ENCODE assay signal across 8 cellular contexts in genomic region chr9:134366223-134367031, GRCh38. TPM values are rescaled to one million over a fixed set of nuclear protein-coding genes. Genes with fewer than 3 reads are reported as not detected.
A peak's percentile ranks its signal among the peaks of the same experiment; 100 is the strongest.
DNase-seq lines count a peak whose midpoint lies in the region; ATAC-seq lines count a peak whose summit lies in the region.

No MANE protein-coding gene starts in this region.

- DNase-seq in HPDE6-E6E7 (ENCODE audit: extremely low spot score) = peak; percentile 74
- DNase-seq in OCI-M1 (lab: John Stamatoyannopoulos, UW) = peak; percentile 18
- DNase-seq in medulla oblongata (ENCODE audit: extremely low spot score) = peak; percentile 95
- no peak for DNase-seq in activated effector memory CD4-positive, alpha-beta T cell treated with anti-CD3 and anti-CD28 coated beads, Interleukin-2, amount 50 U/mL, for 16 hours
- DNase-seq in islet precursor cell = no peak

- no peaks in the 10 kb centered on the region for H3K36me3 ChIP-seq in urinary bladder (ENCODE audit: insufficient read depth)

- H3K27ac Mint-ChIP-seq in dendritic cell treated with granulocyte-macrophage colony-stimulating factor and Interleukin-4, amounts not matched to agents 40 ng/mL and 50 ng/mL, for 4 days = peak overlapping the region; percentile 91

- H3K4me1 ChIP-seq in urinary bladder (ENCODE audit: insufficient read depth) = no peaks in the 10 kb centered on the region

- intact Hi-C loops in dendritic cell treated with granulocyte-macrophage colony-stimulating factor and Interleukin-4, amounts not matched to agents 40 ng/mL and 50 ng/mL, for 4 days (cut with micrococcal nuclease) = no loop called here

- no peak for ATAC-seq in GM19467 (IDR thresholded peaks at IDR 0.05; ENCODE audit: unreplicated experiment)

- 16% methylated on average over 25 of the region's 25 CpGs for WGBS in urinary bladder

- H3K27me3 Mint-ChIP-seq in dendritic cell treated with granulocyte-macrophage colony-stimulating factor and Interleukin-4, amounts not matched to agents 40 ng/mL and 50 ng/mL, for 4 days = no peaks in the 10 kb centered on the region

- peaks cover 96% of the 10 kb centered on the region for H3K4me1 Mint-ChIP-seq in dendritic cell treated with granulocyte-macrophage colony-stimulating factor and Interleukin-4, amounts not matched to agents 40 ng/mL and 50 ng/mL, for 4 days (ENCODE audit: low read depth)

- H3K27ac ChIP-seq in urinary bladder (ENCODE audit: low read depth) = peak overlapping the region; percentile 81

- peak overlapping the region; percentile 55 for H3K4me3 Mint-ChIP-seq in dendritic cell treated with granulocyte-macrophage colony-stimulating factor and Interleukin-4, amounts not matched to agents 40 ng/mL and 50 ng/mL, for 4 days

- H3K9me3 Mint-ChIP-seq in dendritic cell treated with granulocyte-macrophage colony-stimulating factor and Interleukin-4, amounts not matched to agents 40 ng/mL and 50 ng/mL, for 4 days = no peaks in the 10 kb centered on the region

- H3K36me3 Mint-ChIP-seq in dendritic cell treated with granulocyte-macrophage colony-stimulating factor and Interleukin-4, amounts not matched to agents 40 ng/mL and 50 ng/mL, for 4 days (ENCODE audit: low read depth) = peaks cover 47% of the 10 kb centered on the region

- H3K4me3 ChIP-seq in urinary bladder (ENCODE audit: low read depth, low read length) = no peak overlapping the region

RNA-seq across cellular contexts. Expression of gene RXRA, which starts 40.2 kb away (rescaled TPM):
- total RNA-seq in urinary bladder = 19.7 TPM
- polyA plus RNA-seq in urinary bladder = 70.6 TPM

Comparison
In these comparisons a context has a peak if more than half of its experiments do, and no peak if none do; other contexts are left out.
1. DNase-seq: peak in HPDE6-E6E7 (single experiment), OCI-M1 (single experiment) and medulla oblongata (single experiment); none in activated effector memory CD4-positive, alpha-beta T cell treated with anti-CD3 and anti-CD28 coated beads, Interleukin-2, amount 50 U/mL, for 16 hours (single experiment) and islet precursor cell (single experiment).